In the genomic region with DNA sequence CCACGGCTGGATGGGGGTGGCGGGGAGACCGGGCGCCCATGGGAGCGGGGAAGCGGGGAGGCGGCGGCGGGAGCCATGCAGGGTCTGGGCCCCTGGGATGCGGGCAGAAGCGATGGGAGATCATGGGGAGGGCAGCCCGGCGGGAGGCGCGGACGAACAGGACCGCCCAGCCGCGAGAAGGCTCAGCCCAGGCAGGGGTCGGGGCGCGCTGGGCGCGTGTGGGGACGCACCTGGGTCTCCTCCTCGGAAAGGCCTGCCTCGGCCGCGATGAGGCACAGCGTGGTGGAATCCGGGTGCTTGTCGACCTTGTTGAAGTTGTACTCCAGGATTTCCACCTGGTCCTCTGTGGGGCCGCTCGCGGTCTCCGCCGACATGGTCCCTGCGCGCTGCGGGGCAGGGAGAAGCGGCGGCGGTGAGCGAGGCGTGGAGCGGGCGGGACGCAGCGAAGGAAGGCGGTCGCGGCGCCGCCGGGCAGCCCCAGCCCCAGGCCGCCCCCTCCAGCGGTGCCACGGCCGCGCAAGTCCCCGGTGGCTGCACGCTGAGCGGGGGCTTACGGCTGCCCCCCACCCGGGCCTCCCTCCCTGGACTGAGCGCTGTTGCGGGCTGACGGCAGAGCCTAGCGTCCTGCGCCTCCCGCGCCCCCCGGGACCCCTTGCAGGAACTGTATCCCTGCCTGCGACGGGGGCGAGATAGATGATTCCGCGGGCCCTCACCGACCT, we compare ENCODE assay signal across 8 cellular contexts. TPM values are rescaled to one million over a fixed set of nuclear protein-coding genes. Genes with fewer than 3 reads are reported as not detected.
DNase-seq lines count a peak whose midpoint lies in the region; ATAC-seq and TF ChIP-seq lines count a peak whose summit lies in the region.

No MANE protein-coding gene starts in this region.

- H3K4me2 ChIP-seq in PC-3 (ENCODE audit: low read length): peak overlapping the region; percentile 82

- H3K4me3 ChIP-seq in PC-3 (ENCODE audit: low read length) (peak overlapping the region; percentile 64), kidney epithelial cell (ENCODE audit: low read depth, low read length) (peak overlapping the region; percentile 47)

- CTCF ChIA-PET in PC-3 (lab: Charles Lee) (no interaction called here), MCF 10A (lab: Yijun Ruan, JAX) (interaction anchor here (1.5 kb wide), 1 partner anchor 144 kb away, joined by 3 read pairs; no protein-coding TSS in a partner anchor)

- H3K9me3 ChIP-seq in PC-3 (ENCODE audit: low read length): no peaks in the 10 kb centered on the region

- H2AFZ ChIP-seq in PC-3 (ENCODE audit: low read length): peak overlapping the region; percentile 74; the same call in 1 of the 2 replicates

- no peaks in the 10 kb centered on the region for H3K27me3 ChIP-seq in PC-3 (ENCODE audit: low read length)
- peaks cover 13% of the 10 kb centered on the region for H3K27me3 ChIP-seq in kidney epithelial cell (ENCODE audit: control insufficient read depth, insufficient read depth, low read length)

- H3K27ac ChIP-seq in PC-3 (ENCODE audit: low read length): no peak overlapping the region

- H3K79me2 ChIP-seq in PC-3 (ENCODE audit: low read length): no peaks in the 10 kb centered on the region

- intact Hi-C loops in PC-3 (cut with micrococcal nuclease) (no loop called here), MCF 10A (cut with micrococcal nuclease) (no loop called here)

- DNase-seq in D341Med (ENCODE audit: low spot score): peak; percentile 77
- no peak for DNase-seq in PC-3
- DNase-seq in MCF 10A (ENCODE audit: unreplicated experiment): no peak
- DNase-seq in kidney epithelial cell (ENCODE audit: low read depth): no peak
- peak; percentile 10 for DNase-seq in stimulated activated CD4-positive, alpha-beta T cell treated with anti-CD3 and anti-CD28 coated beads, Interleukin-4, amount 100 ng/mL, for 1 hour
- no peak for DNase-seq in NCI-H1694 (lab: John Stamatoyannopoulos, UW)
- no peak for DNase-seq in kidney tubule cell (ENCODE audit: low spot score)

- peak overlapping the region; percentile 57 for H3K4me3 Mint-ChIP-seq in MCF 10A (ENCODE audit: unreplicated experiment)

- H3K9me2 ChIP-seq in PC-3 (replicated peaks; ENCODE audit: low read length): no peaks in the 10 kb centered on the region

- ATAC-seq in PC-3: 0 out of 2 replicates have a peak, but pooled peaks have one; percentile 15
- no peak for ATAC-seq in HG03460 (IDR thresholded peaks at IDR 0.05; ENCODE audit: unreplicated experiment)

- H3K9ac ChIP-seq in PC-3 (ENCODE audit: low read length): no peak overlapping the region

- H3K36me3 ChIP-seq in PC-3 (ENCODE audit: low read depth, low read length) (no peaks in the 10 kb centered on the region), kidney epithelial cell (ENCODE audit: control insufficient read depth, insufficient read depth, low read length) (no peaks in the 10 kb centered on the region)

- H3K27me3 Mint-ChIP-seq in MCF 10A (ENCODE audit: insufficient read depth, unreplicated experiment): peaks cover 54% of the 10 kb centered on the region

- no peaks in the 10 kb centered on the region for H3F3A ChIP-seq in PC-3 (ENCODE audit: low read length, unreplicated experiment)

- no peaks in the 10 kb centered on the region for H3K36me3 Mint-ChIP-seq in MCF 10A (ENCODE audit: insufficient read depth, unreplicated experiment)

- H3K4me1 Mint-ChIP-seq in MCF 10A (ENCODE audit: insufficient read depth, unreplicated experiment): peaks cover 18% of the 10 kb centered on the region

- POLR2A ChIA-PET in PC-3 (lab: Charles Lee; ENCODE audit: unreplicated experiment): no interaction called here
- POLR2A ChIA-PET in MCF 10A (lab: Yijun Ruan, JAX): no interaction called here

- no peak overlapping the region for H3K27ac Mint-ChIP-seq in MCF 10A (ENCODE audit: low read depth, unreplicated experiment)

- no peaks in the 10 kb centered on the region for H3K9me3 Mint-ChIP-seq in MCF 10A (ENCODE audit: unreplicated experiment)

- no TSS peak for BruUV-seq in PC-3 (replicated peaks; lab: Mats Ljungman, UMichigan)
- BruUV-seq in MCF 10A (replicated peaks; lab: Mats Ljungman, UMichigan): no TSS peak

- TF ChIP-seq CTCF in PC-3 (conservative IDR thresholded peaks at IDR 0.05; ENCODE audit: low read depth, low read length) (no peak), MCF 10A (IDR thresholded peaks at IDR 0.05; ENCODE audit: unreplicated experiment) (no peak), kidney epithelial cell (IDR thresholded peaks at IDR 0.05; ENCODE audit: insufficient read depth, low read length, poor library complexity, severe bottlenecking) (no peak)

- no peaks in the 10 kb centered on the region for H4K20me1 ChIP-seq in PC-3 (ENCODE audit: low read length)

- peaks cover 14% of the 10 kb centered on the region for H3K4me1 ChIP-seq in PC-3 (ENCODE audit: insufficient read depth, low read length)

RNA-seq across cellular contexts. Expression of gene HOPX, which starts 25.3 kb away (rescaled TPM):
- total RNA-seq in PC-3 (2014; rRNA removed) (0.87 TPM in 1 of 2 replicates, not detected in the other), MCF 10A (2022) (not detected in 2 replicates), kidney epithelial cell (0.96 and 3.0 TPM in 2 replicates)

Comparison
In these comparisons a context has a peak if more than half of its experiments do, and no peak if none do; other contexts are left out.
1. DNase-seq: peak in D341Med (single experiment) and stimulated activated CD4-positive, alpha-beta T cell treated with anti-CD3 and anti-CD28 coated beads, Interleukin-4, amount 100 ng/mL, for 1 hour (single experiment); none in PC-3 (single experiment), MCF 10A (single experiment), kidney epithelial cell (single experiment), NCI-H1694 (single experiment) and kidney tubule cell (single experiment).